In the genomic region with DNA sequence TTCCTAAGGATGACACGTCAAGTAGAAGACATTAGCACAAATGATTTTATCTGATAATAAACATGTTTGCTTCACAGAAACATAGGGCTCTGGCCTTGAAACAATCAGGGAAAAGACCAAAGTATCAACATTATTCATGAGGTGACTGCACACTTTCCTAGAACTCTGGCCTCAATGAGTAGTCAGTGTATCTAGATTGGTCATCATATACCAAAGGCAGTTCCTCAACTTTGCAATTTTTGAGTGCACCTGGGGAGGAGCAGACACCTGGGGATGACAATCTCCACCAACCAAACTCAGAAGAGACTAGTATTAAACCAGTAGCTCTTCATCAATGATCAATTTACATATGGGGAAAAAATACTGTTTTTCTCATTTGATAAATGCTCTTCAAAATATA, we compare ENCODE assay signal across 35 cellular contexts. TPM values are rescaled to one million over a fixed set of nuclear protein-coding genes. Genes with fewer than 3 reads are reported as not detected.
"Had no signal": no experiment of that assay in that cellular context is flagged by ENCODE, and none has a peak within 500 bp of the region (broad histone marks: within the 10 kb centered on the region; RNA-seq: fewer than 3 reads in every experiment).

No MANE protein-coding gene starts in this region.

- H3K36me3 Mint-ChIP-seq: T-cell had no signal

- H3K4me1 Mint-ChIP-seq: central memory CD8-positive, alpha-beta T cell; T-cell had no signal

- ATAC-seq: activated CD8-positive, alpha-beta T cell treated with anti-CD3 and anti-CD28 coated beads for 36 hours; effector memory CD8-positive, alpha-beta T cell; foreskin keratinocyte; gastrocnemius medialis; heart left ventricle; T-cell had no signal

- H3K4me3 Mint-ChIP-seq: activated CD8-positive, alpha-beta T cell treated with anti-CD3 and anti-CD28 coated beads for 36 hours; activated naive CD8-positive, alpha-beta T cell; central memory CD8-positive, alpha-beta T cell; effector memory CD8-positive, alpha-beta T cell; T-cell had no signal

- H3K27ac Mint-ChIP-seq: activated CD8-positive, alpha-beta T cell treated with anti-CD3 and anti-CD28 coated beads for 36 hours; activated naive CD8-positive, alpha-beta T cell; effector memory CD8-positive, alpha-beta T cell; T-cell had no signal

- DNase-seq: activated CD4-positive, alpha-beta T cell treated with anti-CD3 and anti-CD28 coated beads for 48 hours; activated CD4-positive, alpha-beta T cell treated with anti-CD3 and anti-CD28 coated beads, Interleukin-2, amount 50 U/mL, for 1 hour; activated CD4-positive, alpha-beta T cell treated with anti-CD3 and anti-CD28 coated beads, Interleukin-2, amount 50 U/mL, for 48 hours; activated CD4-positive, CD25-positive, alpha-beta regulatory T cell; activated CD4-positive, CD25-positive, alpha-beta regulatory T cell treated with anti-CD3 and anti-CD28 coated beads, Interleukin-2, amount 50 U/mL, for 72 hours; activated CD8-positive, alpha-beta memory T cell treated with anti-CD3 and anti-CD28 coated beads for 24 hours; activated CD8-positive, alpha-beta T cell treated with anti-CD3 and anti-CD28 coated beads for 36 hours; activated effector memory CD4-positive, alpha-beta T cell treated with Interleukin-2 at 50 U/mL for 16 hours; activated gamma-delta T cell treated with Interleukin-2 at 50 U/mL for 16 hours; activated naive CD4-positive, alpha-beta T cell treated with anti-CD3 and anti-CD28 coated beads, Interleukin-2, amount 50 U/mL, for 16 hours; activated naive CD4-positive, alpha-beta T cell treated with Interleukin-2 at 50 U/mL for 16 hours; activated T-cell treated with anti-CD3 and anti-CD28 coated beads, Interleukin-2, amount 50 U/mL, for 1 hour; activated T-cell treated with anti-CD3 and anti-CD28 coated beads, Interleukin-2, amount 50 U/mL, for 48 hours; amniotic stem cell; anterior cingulate cortex; brain microvascular endothelial cell; cortex of kidney; dermis blood vessel endothelial cell; effector CD4-positive, alpha-beta T cell; effector memory CD8-positive, alpha-beta T cell; erythroblast; foreskin keratinocyte; gastrocnemius medialis; glutamatergic neuron; heart left ventricle; SW 1271; T-cell; T-helper 2 cell had no signal

RNA-seq across cellular contexts. Expression of a gene that starts 4.5 kb away (rescaled TPM):
- total RNA-seq: activated CD8-positive, alpha-beta T cell treated with anti-CD3 and anti-CD28 coated beads for 36 hours; astrocyte; bronchial epithelial cell; cardiac septum; cerebellum; dermis blood vessel endothelial cell; esophagus muscularis mucosa; foreskin keratinocyte; gastrocnemius medialis; heart left ventricle; T-cell had no signal

RNA-seq across cellular contexts. Expression of a gene that starts 18.0 kb away (rescaled TPM):
- total RNA-seq: activated CD8-positive, alpha-beta T cell treated with anti-CD3 and anti-CD28 coated beads for 36 hours; astrocyte; bronchial epithelial cell; cardiac septum; cerebellum; dermis blood vessel endothelial cell; esophagus muscularis mucosa; foreskin keratinocyte; gastrocnemius medialis; heart left ventricle; T-cell had no signal

RNA-seq across cellular contexts. Expression of a gene that starts 30.9 kb away (rescaled TPM):
- total RNA-seq: astrocyte, bronchial epithelial cell, foreskin keratinocyte had no signal

RNA-seq across cellular contexts. Expression of a gene that starts 52.5 kb away (rescaled TPM):
- total RNA-seq: activated CD8-positive, alpha-beta T cell treated with anti-CD3 and anti-CD28 coated beads for 36 hours; bronchial epithelial cell; foreskin keratinocyte had no signal
